8 cellular contexts compared by ENCODE assay signal in genomic region chrX:34638116-34638515, GRCh38. TPM values are rescaled to one million over a fixed set of nuclear protein-coding genes. Genes with fewer than 3 reads are reported as not detected.
DNase-seq lines count a peak whose midpoint lies in the region; ATAC-seq and TF ChIP-seq lines count a peak whose summit lies in the region.

No MANE protein-coding gene starts in this region.

- H3K4me3 ChIP-seq in DOHH2 (ENCODE audit: low read length) (no peak overlapping the region), MM.1S (ENCODE audit: low read length) (no peak overlapping the region)

- H2AFZ ChIP-seq in MM.1S (ENCODE audit: low read length) = no peak overlapping the region

- intact Hi-C loops in activated CD8-positive, alpha-beta T cell treated with anti-CD3 and anti-CD28 coated beads for 36 hours (cut with micrococcal nuclease) = no loop called here

- no peak for ATAC-seq in HG02938 (IDR thresholded peaks at IDR 0.05; ENCODE audit: unreplicated experiment)
- ATAC-seq in activated CD8-positive, alpha-beta T cell treated with anti-CD3 and anti-CD28 coated beads for 36 hours = no peak

- no peaks in the 10 kb centered on the region for H4K20me1 ChIP-seq in DOHH2 (ENCODE audit: control insufficient read depth, insufficient read depth, low read depth, low read length)
- no peaks in the 10 kb centered on the region for H4K20me1 ChIP-seq in MM.1S (ENCODE audit: insufficient read depth, low read length)

- H3K27me3 Mint-ChIP-seq in neural crest cell (ENCODE audit: low read depth) = no peaks in the 10 kb centered on the region
- no peaks in the 10 kb centered on the region for H3K27me3 Mint-ChIP-seq in activated CD8-positive, alpha-beta T cell treated with anti-CD3 and anti-CD28 coated beads for 36 hours

- no peak overlapping the region for H3K4me3 Mint-ChIP-seq in neural crest cell
- no peak overlapping the region for H3K4me3 Mint-ChIP-seq in activated CD8-positive, alpha-beta T cell treated with anti-CD3 and anti-CD28 coated beads for 36 hours

- H3K27ac Mint-ChIP-seq in neural crest cell (ENCODE audit: unreplicated experiment) = no peak overlapping the region
- no peak overlapping the region for H3K27ac Mint-ChIP-seq in activated CD8-positive, alpha-beta T cell treated with anti-CD3 and anti-CD28 coated beads for 36 hours

- H3K9me3 Mint-ChIP-seq in neural crest cell = no peaks in the 10 kb centered on the region
- H3K9me3 Mint-ChIP-seq in activated CD8-positive, alpha-beta T cell treated with anti-CD3 and anti-CD28 coated beads for 36 hours = no peaks in the 10 kb centered on the region

- no peaks in the 10 kb centered on the region for H3K36me3 ChIP-seq in DOHH2 (ENCODE audit: control insufficient read depth, low read length)
- no peaks in the 10 kb centered on the region for H3K36me3 ChIP-seq in MM.1S (replicated peaks; ENCODE audit: insufficient read depth, low read length)

- H3K79me2 ChIP-seq in DOHH2 (ENCODE audit: control insufficient read depth, low read length) (no peaks in the 10 kb centered on the region), MM.1S (ENCODE audit: low read length) (no peaks in the 10 kb centered on the region)

- POLR2A ChIA-PET in activated CD8-positive, alpha-beta T cell treated with anti-CD3 and anti-CD28 coated beads for 36 hours (lab: Charles Lee) = no interaction called here

- H3F3A ChIP-seq in DOHH2 (ENCODE audit: control insufficient read depth, insufficient read depth) (no peaks in the 10 kb centered on the region), MM.1S (ENCODE audit: insufficient read depth, low read length) (no peaks in the 10 kb centered on the region)

- H3K9me2 ChIP-seq in DOHH2 (replicated peaks; ENCODE audit: control insufficient read depth, low read length) = no peaks in the 10 kb centered on the region
- H3K9me2 ChIP-seq in MM.1S (replicated peaks; ENCODE audit: insufficient read depth, low read length) = no peaks in the 10 kb centered on the region

- DNase-seq in MM.1S (peak; percentile 17), cerebellar cortex (ENCODE audit: low spot score) (peak; percentile 5), neural crest cell (ENCODE audit: low read depth, low spot score) (peak; percentile 26), DMS79 (lab: John Stamatoyannopoulos, UW) (no peak), NCI-H187 (lab: John Stamatoyannopoulos, UW) (no peak)
- DNase-seq in activated CD8-positive, alpha-beta T cell treated with anti-CD3 and anti-CD28 coated beads for 36 hours = no peak

- CTCF ChIA-PET in activated CD8-positive, alpha-beta T cell treated with anti-CD3 and anti-CD28 coated beads for 36 hours (lab: Charles Lee) = no interaction called here

- peaks cover 18% of the 10 kb centered on the region for H3K4me1 Mint-ChIP-seq in neural crest cell
- H3K4me1 Mint-ChIP-seq in activated CD8-positive, alpha-beta T cell treated with anti-CD3 and anti-CD28 coated beads for 36 hours (ENCODE audit: low read depth) = no peaks in the 10 kb centered on the region

- no peaks in the 10 kb centered on the region for H3K27me3 ChIP-seq in DOHH2 (ENCODE audit: control insufficient read depth, low read length)
- H3K27me3 ChIP-seq in MM.1S (replicated peaks; ENCODE audit: insufficient read depth, low read length) = no peaks in the 10 kb centered on the region

- peaks cover 5% of the 10 kb centered on the region for H3K36me3 Mint-ChIP-seq in neural crest cell (ENCODE audit: low read depth)
- no peaks in the 10 kb centered on the region for H3K36me3 Mint-ChIP-seq in activated CD8-positive, alpha-beta T cell treated with anti-CD3 and anti-CD28 coated beads for 36 hours (ENCODE audit: low read depth)

- H3K9me3 ChIP-seq in DOHH2 (ENCODE audit: control insufficient read depth, insufficient read depth, low read length) = no peaks in the 10 kb centered on the region
- no peaks in the 10 kb centered on the region for H3K9me3 ChIP-seq in MM.1S (replicated peaks; ENCODE audit: insufficient read depth, low read length)

- H3K27ac ChIP-seq in DOHH2 (ENCODE audit: low read depth, low read length) = no peak overlapping the region
- no peak overlapping the region for H3K27ac ChIP-seq in MM.1S (ENCODE audit: low read length)

- no peaks in the 10 kb centered on the region for H3K4me1 ChIP-seq in DOHH2 (ENCODE audit: control insufficient read depth, low read length)
- H3K4me1 ChIP-seq in MM.1S (ENCODE audit: low read length) = no peaks in the 10 kb centered on the region

- H3K4me2 ChIP-seq in DOHH2 (ENCODE audit: low read length) (no peak overlapping the region), MM.1S (ENCODE audit: low read depth, low read length) (no peak overlapping the region)

- TF ChIP-seq CTCF in DOHH2 (IDR thresholded peaks at IDR 0.05; ENCODE audit: low read depth, low read length, poor library complexity, severe bottlenecking) (peak; percentile 41), MM.1S (IDR thresholded peaks at IDR 0.05; ENCODE audit: low read length) (peak; percentile 50), neural crest cell (conservative IDR thresholded peaks at IDR 0.05) (peak; percentile 81)
- no peak for TF ChIP-seq CTCF in activated CD8-positive, alpha-beta T cell treated with anti-CD3 and anti-CD28 coated beads for 36 hours (IDR thresholded peaks at IDR 0.05)

- H3K9ac ChIP-seq in MM.1S (ENCODE audit: low read length) = no peak overlapping the region

RNA-seq across cellular contexts. Expression of gene TMEM47, which starts 19.0 kb away (rescaled TPM):
- total RNA-seq in neural crest cell = 42.0 and 45.4 TPM in 2 replicates
- not detected for total RNA-seq in activated CD8-positive, alpha-beta T cell treated with anti-CD3 and anti-CD28 coated beads for 36 hours

Comparison
In these comparisons a context has a peak if more than half of its experiments do, and no peak if none do; other contexts are left out.
1. DNase-seq: peak in MM.1S (single experiment), cerebellar cortex (single experiment) and neural crest cell (single experiment); none in DMS79 (single experiment), NCI-H187 (0 of 2) and activated CD8-positive, alpha-beta T cell treated with anti-CD3 and anti-CD28 coated beads for 36 hours (single experiment).
2. RNA of gene TMEM47, which starts 19.0 kb away (total RNA-seq): 42.0 to 45.4 TPM in neural crest cell; not detected in activated CD8-positive, alpha-beta T cell treated with anti-CD3 and anti-CD28 coated beads for 36 hours; every median in the first group is over 10 times any median in the second.